ENCODE assay signal across 10 cellular contexts in genomic region chr18:44799422-44800421, GRCh38.
A peak's percentile ranks its signal among the peaks of the same experiment; 100 is the strongest.
DNase-seq lines count a peak whose midpoint lies in the region; ATAC-seq, FAIRE-seq and TF ChIP-seq lines count a peak whose summit lies in the region.
"Had no signal": no experiment of that assay in that cellular context is flagged by ENCODE, and none has a peak within 500 bp of the region (broad histone marks: within the 10 kb centered on the region; RNA-seq: fewer than 3 reads in every experiment).

No MANE protein-coding gene starts in this region.

- TF ChIP-seq RAD21 in GM12878 (IDR thresholded peaks at IDR 0.05; ENCODE audit: insufficient read depth, low read depth, low read length), result no peak

- ATAC-seq in GM19438 (IDR thresholded peaks at IDR 0.05; ENCODE audit: low read depth, unreplicated experiment) (peak; percentile 74), HG03196 (IDR thresholded peaks at IDR 0.05; ENCODE audit: unreplicated experiment) (peak; percentile 83), GM12878 (peak; percentile 63)

- CTCF ChIA-PET in GM12878 (lab: Yijun Ruan, JAX), result interaction anchor here (1.2 to 5.5 kb wide), 6 partner anchors 13 to 76 kb away, joined by 3 to 31 read pairs (median 4); no protein-coding TSS in a partner anchor

- RAD21 ChIA-PET in GM12878 (lab: Charles Lee; ENCODE audit: unreplicated experiment), result interaction anchor here (0.5 to 4.0 kb wide), 20 partner anchors 9 to 119 kb away, joined by 3 to 45 read pairs (median 4); partner anchors contain the start of gene SETBP1

- FAIRE-seq in GM12878 (lab: Jason Lieb, UNC), result no peak
- FAIRE-seq in D721Med (lab: Jason Lieb, UNC), result no peak

- TF ChIP-seq EP300 in GM12878 (IDR thresholded peaks at IDR 0.05; ENCODE audit: borderline replicate concordance in 1 of 2, control insufficient read depth in 1 of 2, low read depth in 2 of 2, low read length in 2 of 2), result peak; percentile 37 to 54; a peak in 1 of 4 replicates

- no peak for TF ChIP-seq POLR2A in GM12878 (IDR thresholded peaks at IDR 0.05; ENCODE audit: low read depth, low read length)

- peak overlapping the region; percentile 49 for H3K4me2 ChIP-seq in GM12878 (ENCODE audit: control insufficient read depth, insufficient read depth)

- no peaks in the 10 kb centered on the region; the same call in 2 of the 3 replicates for H3K9me3 ChIP-seq in GM12878 (replicated peaks; ENCODE audit: control insufficient read depth, insufficient read depth, low read length)
- H3K9me3 ChIP-seq: upper lobe of left lung had no signal

- H3K9ac ChIP-seq in GM12878 (ENCODE audit: control insufficient read depth, insufficient read depth, low read length), result no peak overlapping the region

- no peak overlapping the region for H3K4me3 ChIP-seq in GM12878
- H3K4me3 ChIP-seq: upper lobe of left lung had no signal

- no TSS peak for BruUV-seq in GM12878 (replicated peaks; lab: Mats Ljungman, UMichigan)

- WGBS in GM12878 (ENCODE audit: insufficient coverage, insufficient replicate concordance, low lambda C conversion rate, missing lambda C conversion rate), result 69% methylated on average over 5 of the region's 5 CpGs

- in situ Hi-C loops in GM12878 (cut with MboI), result no loop called here

- peaks cover 40% of the 10 kb centered on the region for H3K4me1 ChIP-seq in GM12878 (ENCODE audit: control insufficient read depth, insufficient read depth, low read length)

- intact Hi-C loops in GM12878 (cut with micrococcal nuclease; ENCODE audit: unreplicated experiment), result loop anchor here (1.0 to 5.0 kb wide), 5 partner anchors 27 to 398 kb away; no protein-coding TSS in a partner anchor

- SMC1A ChIA-PET in GM12878 (lab: Charles Lee; ENCODE audit: uncharacterized antibody, unreplicated experiment), result interaction anchor here (0.8 to 5.3 kb wide), 27 partner anchors 9 to 305 kb away, joined by 3 to 69 read pairs (median 5); no protein-coding TSS in a partner anchor

- TF ChIP-seq CTCF in GM12878 (IDR thresholded peaks at IDR 0.05 in 2 of 3, conservative IDR thresholded peaks at IDR 0.05 in 1 of 3; ENCODE audit: control insufficient read depth in 2 of 3, extremely low read depth in 1 of 3, insufficient read depth in 1 of 3, low read depth in 3 of 3, low read length in 3 of 3) (no peak), D721Med (IDR thresholded peaks at IDR 0.05; ENCODE audit: insufficient read depth, missing control alignments) (no peak)

- no peak overlapping the region for H2AFZ ChIP-seq in GM12878 (ENCODE audit: control insufficient read depth, low read depth, low read length)

- no peaks in the 10 kb centered on the region for H3K27me3 ChIP-seq in GM12878 (replicated peaks in 1 of 2; ENCODE audit: control insufficient read depth in 2 of 2, insufficient read depth in 2 of 2, low read length in 1 of 2)
- H3K27me3 ChIP-seq: upper lobe of left lung had no signal

- H3K36me3 ChIP-seq in GM12878 (ENCODE audit: control insufficient read depth in 2 of 2, insufficient read depth in 2 of 2, low read length in 1 of 2), result peaks cover 0 to 7% of the 10 kb centered on the region in 2 experiments; a peak in 1 of 4 replicates
- H3K36me3 ChIP-seq: upper lobe of left lung had no signal

- H3K79me2 ChIP-seq in GM12878 (ENCODE audit: control insufficient read depth, insufficient read depth, low read length), result no peaks in the 10 kb centered on the region

- POLR2A ChIA-PET in GM12878 (lab: Charles Lee), result interaction anchor here (1.0 to 3.6 kb wide), 8 partner anchors 8 to 88 kb away, joined by 3 to 11 read pairs (median 4); no protein-coding TSS in a partner anchor

- H3K27ac ChIP-seq in GM12878 (ENCODE audit: control insufficient read depth, insufficient read depth), result peak overlapping the region; percentile 59

- H4K20me1 ChIP-seq in GM12878 (ENCODE audit: control insufficient read depth, insufficient read depth), result no peaks in the 10 kb centered on the region

- DNase-seq in COLO668 (lab: John Stamatoyannopoulos, UW; ENCODE audit: unreplicated experiment) (peak; percentile 35), GM12878 (ENCODE audit: low read depth, low spot score) (peak; percentile 48), NCI-H446 (lab: John Stamatoyannopoulos, UW) (no peak), mesenteric fat pad (ENCODE audit: low spot score) (no peak), D721Med (ENCODE audit: insufficient read length, low spot score) (no peak)
- no peak for DNase-seq in stimulated activated CD4-positive, alpha-beta T cell treated with anti-CD3 and anti-CD28 coated beads, Interleukin-4, amount 100 ng/mL, for 1 hour
- DNase-seq: KBM-7, upper lobe of left lung had no signal

TF ChIP-seq in GM12878, 131 proteins besides CTCF, POLR2A, EP300 and RAD21 (continues in another document):
- TF ChIP-seq NKRF (conservative IDR thresholded peaks at IDR 0.05), result 0 out of 2 replicates have a peak, but pooled peaks have one; percentile 14
- peak; percentile 41 for TF ChIP-seq MEF2B (IDR thresholded peaks at IDR 0.05; ENCODE audit: partially characterized antibody, poor library complexity, severe bottlenecking)
- no peak for TF ChIP-seq SMC3 (IDR thresholded peaks at IDR 0.05; ENCODE audit: borderline replicate concordance, low read length)
- 0 out of 2 replicates have a peak, but pooled peaks have one; percentile 26 for TF ChIP-seq NBN (IDR thresholded peaks at IDR 0.05)
- peak; percentile 81 for TF ChIP-seq SMARCA5 (IDR thresholded peaks at IDR 0.05)
- peak; percentile 75 for TF ChIP-seq MTA2 (IDR thresholded peaks at IDR 0.05; ENCODE audit: low read depth)
- TF ChIP-seq RUNX3 (IDR thresholded peaks at IDR 0.05; ENCODE audit: low read length), result peak; percentile 85
- TF ChIP-seq DPF2 (IDR thresholded peaks at IDR 0.05), result peak; percentile 56; the same call in 1 of the 2 replicates
- peak; percentile 86 to 88 for TF ChIP-seq IKZF2 (IDR thresholded peaks at IDR 0.05)
- TF ChIP-seq NFIC (IDR thresholded peaks at IDR 0.05; ENCODE audit: low read depth, low read length), result 0 out of 2 replicates have a peak, but pooled peaks have one; percentile 29
- no peak for TF ChIP-seq RAD51 (IDR thresholded peaks at IDR 0.05)
- TF ChIP-seq PBX3 (IDR thresholded peaks at IDR 0.05; ENCODE audit: insufficient replicate concordance, low read depth, low read length), result peak; percentile 4
- TF ChIP-seq REST (IDR thresholded peaks at IDR 0.05; ENCODE audit: low read depth, low read length), result no peak
- no peak for TF ChIP-seq FOXK2 (IDR thresholded peaks at IDR 0.05)
- peak; percentile 66; the same call in 1 of the 2 replicates for TF ChIP-seq TCF7 (IDR thresholded peaks at IDR 0.05; ENCODE audit: borderline replicate concordance)
- TF ChIP-seq EED (IDR thresholded peaks at IDR 0.05; ENCODE audit: low read depth), result peak; percentile 63

Comparison
In these comparisons a context has a peak if more than half of its experiments do, and no peak if none do; other contexts are left out.
1. DNase-seq: peak in COLO668 (single experiment) and GM12878 (single experiment); none in NCI-H446 (0 of 2), mesenteric fat pad (single experiment), D721Med (single experiment) and stimulated activated CD4-positive, alpha-beta T cell treated with anti-CD3 and anti-CD28 coated beads, Interleukin-4, amount 100 ng/mL, for 1 hour (single experiment).
2. Peak in every context shown above with its lines, with median percentiles within 50 percentile points of each other: ATAC-seq.